In the genomic region with DNA sequence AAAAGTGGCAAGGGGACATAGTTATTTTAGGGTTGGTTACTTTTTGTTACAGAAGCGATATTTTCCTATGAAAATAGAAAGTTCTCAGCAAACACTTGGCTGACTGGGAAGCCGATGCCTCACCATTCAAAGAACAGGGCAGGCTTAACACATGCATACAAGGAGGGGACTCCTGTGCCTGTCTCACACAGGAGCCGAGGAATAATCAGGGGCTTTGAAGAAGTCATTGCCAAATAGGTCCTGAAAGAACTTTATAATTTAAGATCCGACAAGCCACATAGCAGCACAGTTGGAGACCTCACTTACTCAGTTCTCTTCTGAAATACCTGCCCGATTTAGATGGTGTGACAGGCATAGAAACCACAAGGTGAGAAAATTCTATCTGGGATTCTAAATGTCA, we compare ENCODE assay signal across 7 cellular contexts.
"Had no signal": no experiment of that assay in that cellular context is flagged by ENCODE, and none has a peak within 500 bp of the region (broad histone marks: within the 10 kb centered on the region; RNA-seq: fewer than 3 reads in every experiment).

No MANE protein-coding gene starts in this region.

- H3K27ac ChIP-seq: GM23248 had no signal

- H3K36me3 ChIP-seq: HAP-1 had no signal

- H3K9ac ChIP-seq: GM23248 had no signal

- H3K9me3 ChIP-seq: HAP-1 had no signal

- H3K4me1 ChIP-seq: HAP-1 had no signal

- H3K4me2 ChIP-seq: GM23338 had no signal

- H3K4me3 ChIP-seq: GM23248, GM23338, HAP-1 had no signal

- H3K27ac Mint-ChIP-seq: GM23338, H9 had no signal

- H3K9me3 Mint-ChIP-seq: GM23338, H9 had no signal

- H3K4me3 Mint-ChIP-seq: GM23338, H9 had no signal

- DNase-seq: GM23248, GOT3, H7, H9, HCEC 1CT had no signal
